26 cellular contexts compared by ENCODE assay signal in the genomic region with DNA sequence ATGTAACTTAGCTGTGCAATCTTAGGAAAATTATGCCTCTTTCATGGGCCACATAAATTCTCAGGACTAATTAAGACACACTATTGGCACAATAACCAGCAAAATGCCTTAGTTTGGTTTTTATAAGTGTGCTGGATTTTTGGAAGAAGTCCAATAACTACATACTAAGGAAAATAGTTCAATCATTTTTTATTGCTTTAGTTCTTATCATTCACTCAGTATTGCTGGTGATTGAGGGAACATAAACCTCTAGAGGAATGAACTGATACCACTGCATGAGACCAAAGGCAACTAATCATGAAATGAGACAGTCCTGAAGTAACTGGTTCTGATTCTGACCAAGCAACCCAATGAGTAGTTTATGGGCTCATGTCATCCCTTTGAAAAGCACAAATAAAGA.
"Had no signal": no experiment of that assay in that cellular context is flagged by ENCODE, and none has a peak within 500 bp of the region (broad histone marks: within the 10 kb centered on the region; RNA-seq: fewer than 3 reads in every experiment).

No MANE protein-coding gene starts in this region.

- H3K4me3 ChIP-seq: colonic mucosa, right lobe of liver, skin epidermis, thyroid gland, upper lobe of right lung had no signal

- H3K27me3 Mint-ChIP-seq: stimulated activated memory B cell treated with anti-CD40 and anti-IgM and Interleukin-4, amounts not matched to agents 10 μg/mL and 1 μg/mL and 100 μg/mL, for 72 hours had no signal

- H3K4me1 Mint-ChIP-seq: stimulated activated naive CD8-positive, alpha-beta T cell treated with anti-CD3 and anti-CD28 coated beads, Interleukin-15, amount 100 ng/mL, for 72 hours had no signal

- H3K4me1 ChIP-seq: right lobe of liver had no signal

- H3K27ac ChIP-seq: right lobe of liver, skin epidermis, thyroid gland, upper lobe of right lung, WERI-Rb-1 had no signal

- DNase-seq: activated CD4-positive, alpha-beta memory T cell treated with anti-CD3 and anti-CD28 coated beads for 36 hours; activated CD4-positive, alpha-beta T cell treated with anti-CD3 and anti-CD28 coated beads for 48 hours; activated CD8-positive, alpha-beta memory T cell treated with anti-CD3 and anti-CD28 coated beads, Interleukin-2, amount 50 U/mL, for 48 hours; activated gamma-delta T cell treated with Interleukin-2 at 50 U/mL for 16 hours; activated naive CD4-positive, alpha-beta T cell treated with anti-CD3 and anti-CD28 coated beads, Interleukin-2, amount 50 U/mL, for 16 hours; activated naive CD8-positive, alpha-beta T cell treated with anti-CD3 and anti-CD28 coated beads, Interleukin-2, amount 50 U/mL, for 24 hours; activated T-cell treated with anti-CD3 and anti-CD28 coated beads, Interleukin-2, amount 50 U/mL, for 24 hours; amygdala; cerebellar nuclear complex; colonic mucosa; effector CD8-positive, alpha-beta T cell; glutamatergic neuron; midbrain; natural killer cell; posterior cingulate gyrus; right lobe of liver; stimulated activated CD4-positive, alpha-beta T cell treated with anti-CD3 and anti-CD28 coated beads, Interleukin-4, amount 100 ng/mL, for 24 hours; stimulated activated naive CD8-positive, alpha-beta T cell treated with anti-CD3 and anti-CD28 coated beads, Interleukin-15, amount 100 ng/mL, for 72 hours; SW 1271; T-helper 9 cell; thyroid gland; upper lobe of right lung; WERI-Rb-1 had no signal

- H3K9me3 ChIP-seq: colonic mucosa, right lobe of liver, thyroid gland, upper lobe of right lung had no signal

- H3K9me3 Mint-ChIP-seq: activated CD4-positive, alpha-beta memory T cell treated with anti-CD3 and anti-CD28 coated beads for 36 hours; activated naive CD8-positive, alpha-beta T cell treated with anti-CD3 and anti-CD28 coated beads, Interleukin-2, amount 50 U/mL, for 24 hours; activated T-cell treated with anti-CD3 and anti-CD28 coated beads, Interleukin-2, amount 50 U/mL, for 24 hours; natural killer cell; stimulated activated memory B cell treated with anti-CD40 and anti-IgM and Interleukin-4, amounts not matched to agents 10 μg/mL and 1 μg/mL and 100 μg/mL, for 72 hours; stimulated activated naive CD8-positive, alpha-beta T cell treated with anti-CD3 and anti-CD28 coated beads, Interleukin-15, amount 100 ng/mL, for 72 hours; T-helper 1 cell treated with Interleukin-12 subunit alpha and Interleukin-12 subunit beta and Interleukin-4 antibody, amounts not matched to agents 30 μg/mL and 1 μg/mL, for 36 hours had no signal

- H3K36me3 ChIP-seq: colonic mucosa, right lobe of liver, thyroid gland, upper lobe of right lung, WERI-Rb-1 had no signal

- H3K27me3 ChIP-seq: colonic mucosa, right lobe of liver, thyroid gland, upper lobe of right lung had no signal

- H3K27ac Mint-ChIP-seq: activated CD4-positive, alpha-beta memory T cell treated with anti-CD3 and anti-CD28 coated beads for 36 hours; activated naive CD8-positive, alpha-beta T cell treated with anti-CD3 and anti-CD28 coated beads, Interleukin-2, amount 50 U/mL, for 24 hours; activated T-cell treated with anti-CD3 and anti-CD28 coated beads, Interleukin-2, amount 50 U/mL, for 24 hours; stimulated activated memory B cell treated with anti-CD40 and anti-IgM and Interleukin-4, amounts not matched to agents 10 μg/mL and 1 μg/mL and 100 μg/mL, for 72 hours; stimulated activated naive CD8-positive, alpha-beta T cell treated with anti-CD3 and anti-CD28 coated beads, Interleukin-15, amount 100 ng/mL, for 72 hours had no signal

- H3K36me3 Mint-ChIP-seq: activated CD4-positive, alpha-beta memory T cell treated with anti-CD3 and anti-CD28 coated beads for 36 hours; natural killer cell; stimulated activated memory B cell treated with anti-CD40 and anti-IgM and Interleukin-4, amounts not matched to agents 10 μg/mL and 1 μg/mL and 100 μg/mL, for 72 hours had no signal

- H3K4me3 Mint-ChIP-seq: activated CD4-positive, alpha-beta memory T cell treated with anti-CD3 and anti-CD28 coated beads for 36 hours; activated naive CD8-positive, alpha-beta T cell treated with anti-CD3 and anti-CD28 coated beads, Interleukin-2, amount 50 U/mL, for 24 hours; activated T-cell treated with anti-CD3 and anti-CD28 coated beads, Interleukin-2, amount 50 U/mL, for 24 hours; natural killer cell; stimulated activated memory B cell treated with anti-CD40 and anti-IgM and Interleukin-4, amounts not matched to agents 10 μg/mL and 1 μg/mL and 100 μg/mL, for 72 hours; stimulated activated naive CD8-positive, alpha-beta T cell treated with anti-CD3 and anti-CD28 coated beads, Interleukin-15, amount 100 ng/mL, for 72 hours; T-helper 1 cell treated with Interleukin-12 subunit alpha and Interleukin-12 subunit beta and Interleukin-4 antibody, amounts not matched to agents 30 μg/mL and 1 μg/mL, for 36 hours had no signal
